Comparison of ENCODE assay signal across 1 cellular context in genomic region chr22:28246392-28246791, GRCh38.
TF ChIP-seq lines count a peak whose summit lies in the region.

No MANE protein-coding gene starts in this region.

TF ChIP-seq in GM23338, 12 proteins besides CTCF, POLR2A, EP300 and RAD21 (continued from another document):
- TF ChIP-seq, protein P1, sequence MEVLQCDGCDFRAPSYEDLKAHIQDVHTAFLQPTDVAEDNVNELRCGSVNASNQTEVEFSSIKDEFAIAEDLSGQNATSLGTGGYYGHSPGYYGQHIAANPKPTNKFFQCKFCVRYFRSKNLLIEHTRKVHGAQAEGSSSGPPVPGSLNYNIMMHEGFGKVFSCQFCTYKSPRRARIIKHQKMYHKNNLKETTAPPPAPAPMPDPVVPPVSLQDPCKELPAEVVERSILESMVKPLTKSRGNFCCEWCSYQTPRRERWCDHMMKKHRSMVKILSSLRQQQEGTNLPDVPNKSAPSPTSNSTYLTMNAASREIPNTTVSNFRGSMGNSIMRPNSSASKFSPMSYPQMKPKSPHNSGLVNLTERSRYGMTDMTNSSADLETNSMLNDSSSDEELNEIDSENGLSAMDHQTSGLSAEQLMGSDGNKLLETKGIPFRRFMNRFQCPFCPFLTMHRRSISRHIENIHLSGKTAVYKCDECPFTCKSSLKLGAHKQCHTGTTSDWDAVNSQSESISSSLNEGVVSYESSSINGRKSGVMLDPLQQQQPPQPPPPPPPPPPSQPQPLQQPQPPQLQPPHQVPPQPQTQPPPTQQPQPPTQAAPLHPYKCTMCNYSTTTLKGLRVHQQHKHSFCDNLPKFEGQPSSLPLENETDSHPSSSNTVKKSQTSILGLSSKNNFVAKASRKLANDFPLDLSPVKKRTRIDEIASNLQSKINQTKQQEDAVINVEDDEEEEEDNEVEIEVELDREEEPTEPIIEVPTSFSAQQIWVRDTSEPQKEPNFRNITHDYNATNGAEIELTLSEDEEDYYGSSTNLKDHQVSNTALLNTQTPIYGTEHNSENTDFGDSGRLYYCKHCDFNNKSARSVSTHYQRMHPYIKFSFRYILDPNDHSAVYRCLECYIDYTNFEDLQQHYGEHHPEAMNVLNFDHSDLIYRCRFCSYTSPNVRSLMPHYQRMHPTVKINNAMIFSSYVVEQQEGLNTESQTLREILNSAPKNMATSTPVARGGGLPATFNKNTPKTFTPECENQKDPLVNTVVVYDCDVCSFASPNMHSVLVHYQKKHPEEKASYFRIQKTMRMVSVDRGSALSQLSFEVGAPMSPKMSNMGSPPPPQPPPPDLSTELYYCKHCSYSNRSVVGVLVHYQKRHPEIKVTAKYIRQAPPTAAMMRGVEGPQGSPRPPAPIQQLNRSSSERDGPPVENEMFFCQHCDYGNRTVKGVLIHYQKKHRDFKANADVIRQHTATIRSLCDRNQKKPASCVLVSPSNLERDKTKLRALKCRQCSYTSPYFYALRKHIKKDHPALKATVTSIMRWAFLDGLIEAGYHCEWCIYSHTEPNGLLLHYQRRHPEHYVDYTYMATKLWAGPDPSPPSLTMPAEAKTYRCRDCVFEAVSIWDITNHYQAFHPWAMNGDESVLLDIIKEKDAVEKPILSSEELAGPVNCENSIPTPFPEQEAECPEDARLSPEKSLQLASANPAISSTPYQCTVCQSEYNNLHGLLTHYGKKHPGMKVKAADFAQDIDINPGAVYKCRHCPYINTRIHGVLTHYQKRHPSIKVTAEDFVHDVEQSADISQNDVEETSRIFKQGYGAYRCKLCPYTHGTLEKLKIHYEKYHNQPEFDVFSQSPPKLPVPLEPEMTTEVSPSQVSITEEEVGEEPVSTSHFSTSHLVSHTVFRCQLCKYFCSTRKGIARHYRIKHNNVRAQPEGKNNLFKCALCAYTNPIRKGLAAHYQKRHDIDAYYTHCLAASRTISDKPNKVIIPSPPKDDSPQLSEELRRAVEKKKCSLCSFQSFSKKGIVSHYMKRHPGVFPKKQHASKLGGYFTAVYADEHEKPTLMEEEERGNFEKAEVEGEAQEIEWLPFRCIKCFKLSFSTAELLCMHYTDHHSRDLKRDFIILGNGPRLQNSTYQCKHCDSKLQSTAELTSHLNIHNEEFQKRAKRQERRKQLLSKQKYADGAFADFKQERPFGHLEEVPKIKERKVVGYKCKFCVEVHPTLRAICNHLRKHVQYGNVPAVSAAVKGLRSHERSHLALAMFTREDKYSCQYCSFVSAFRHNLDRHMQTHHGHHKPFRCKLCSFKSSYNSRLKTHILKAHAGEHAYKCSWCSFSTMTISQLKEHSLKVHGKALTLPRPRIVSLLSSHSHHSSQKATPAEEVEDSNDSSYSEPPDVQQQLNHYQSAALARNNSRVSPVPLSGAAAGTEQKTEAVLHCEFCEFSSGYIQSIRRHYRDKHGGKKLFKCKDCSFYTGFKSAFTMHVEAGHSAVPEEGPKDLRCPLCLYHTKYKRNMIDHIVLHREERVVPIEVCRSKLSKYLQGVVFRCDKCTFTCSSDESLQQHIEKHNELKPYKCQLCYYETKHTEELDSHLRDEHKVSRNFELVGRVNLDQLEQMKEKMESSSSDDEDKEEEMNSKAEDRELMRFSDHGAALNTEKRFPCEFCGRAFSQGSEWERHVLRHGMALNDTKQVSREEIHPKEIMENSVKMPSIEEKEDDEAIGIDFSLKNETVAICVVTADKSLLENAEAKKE (CRISPR knock-in tag; IDR thresholded peaks at IDR 0.05): no peak
- TF ChIP-seq EZH2 (IDR thresholded peaks at IDR 0.05; ENCODE audit: low read depth, unreplicated experiment) (no peak), POLR2AphosphoS5 (IDR thresholded peaks at IDR 0.05; ENCODE audit: low read depth) (no peak), JUNB (IDR thresholded peaks at IDR 0.05; ENCODE audit: unreplicated experiment) (no peak), ZNF331 (CRISPR knock-in tag; IDR thresholded peaks at IDR 0.05; ENCODE audit: low read depth) (no peak), CREB1 (CRISPR knock-in tag; IDR thresholded peaks at IDR 0.05; ENCODE audit: low read depth) (no peak)
- TF ChIP-seq, protein P2, sequence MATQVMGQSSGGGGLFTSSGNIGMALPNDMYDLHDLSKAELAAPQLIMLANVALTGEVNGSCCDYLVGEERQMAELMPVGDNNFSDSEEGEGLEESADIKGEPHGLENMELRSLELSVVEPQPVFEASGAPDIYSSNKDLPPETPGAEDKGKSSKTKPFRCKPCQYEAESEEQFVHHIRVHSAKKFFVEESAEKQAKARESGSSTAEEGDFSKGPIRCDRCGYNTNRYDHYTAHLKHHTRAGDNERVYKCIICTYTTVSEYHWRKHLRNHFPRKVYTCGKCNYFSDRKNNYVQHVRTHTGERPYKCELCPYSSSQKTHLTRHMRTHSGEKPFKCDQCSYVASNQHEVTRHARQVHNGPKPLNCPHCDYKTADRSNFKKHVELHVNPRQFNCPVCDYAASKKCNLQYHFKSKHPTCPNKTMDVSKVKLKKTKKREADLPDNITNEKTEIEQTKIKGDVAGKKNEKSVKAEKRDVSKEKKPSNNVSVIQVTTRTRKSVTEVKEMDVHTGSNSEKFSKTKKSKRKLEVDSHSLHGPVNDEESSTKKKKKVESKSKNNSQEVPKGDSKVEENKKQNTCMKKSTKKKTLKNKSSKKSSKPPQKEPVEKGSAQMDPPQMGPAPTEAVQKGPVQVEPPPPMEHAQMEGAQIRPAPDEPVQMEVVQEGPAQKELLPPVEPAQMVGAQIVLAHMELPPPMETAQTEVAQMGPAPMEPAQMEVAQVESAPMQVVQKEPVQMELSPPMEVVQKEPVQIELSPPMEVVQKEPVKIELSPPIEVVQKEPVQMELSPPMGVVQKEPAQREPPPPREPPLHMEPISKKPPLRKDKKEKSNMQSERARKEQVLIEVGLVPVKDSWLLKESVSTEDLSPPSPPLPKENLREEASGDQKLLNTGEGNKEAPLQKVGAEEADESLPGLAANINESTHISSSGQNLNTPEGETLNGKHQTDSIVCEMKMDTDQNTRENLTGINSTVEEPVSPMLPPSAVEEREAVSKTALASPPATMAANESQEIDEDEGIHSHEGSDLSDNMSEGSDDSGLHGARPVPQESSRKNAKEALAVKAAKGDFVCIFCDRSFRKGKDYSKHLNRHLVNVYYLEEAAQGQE (IDR thresholded peaks at IDR 0.05; ENCODE audit: unreplicated experiment): no peak
TF ChIP-seq in GM23338: peak in this region for 0.
